9 cellular contexts compared by ENCODE assay signal in the genomic region with DNA sequence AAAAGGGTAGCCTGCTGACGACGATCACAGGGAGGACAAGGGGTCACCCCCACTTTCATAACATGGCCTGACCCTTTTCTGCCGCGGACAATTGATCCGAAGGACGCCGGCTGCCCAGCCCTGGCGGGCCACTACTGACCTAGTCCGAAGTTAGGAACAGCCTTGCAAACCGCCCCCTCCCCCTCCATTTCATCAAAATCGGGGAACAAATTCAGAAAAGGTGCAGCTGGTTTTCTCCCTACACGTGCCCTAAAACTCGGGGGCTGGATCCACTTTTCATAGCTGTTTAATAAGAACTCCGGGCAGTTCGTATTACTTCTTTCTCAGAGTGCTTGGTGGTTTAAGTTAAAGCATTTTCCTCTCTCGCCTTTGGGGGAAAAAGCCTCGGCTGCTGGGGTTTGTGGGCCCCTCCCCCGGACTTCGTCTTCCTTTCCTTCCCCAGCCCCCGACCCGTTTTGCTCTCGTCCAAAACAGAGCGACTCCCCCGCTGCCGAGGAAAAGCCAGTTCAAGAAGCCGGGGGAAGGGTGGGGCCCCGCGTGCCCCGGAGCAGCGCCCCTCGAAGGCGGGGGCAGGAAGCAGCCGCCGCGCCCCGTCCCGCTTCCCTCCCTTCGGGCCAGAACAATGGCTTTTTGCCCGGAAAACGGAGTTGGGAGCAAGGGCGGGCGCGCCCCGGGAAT. TPM values are rescaled to one million over a fixed set of nuclear protein-coding genes. Genes with fewer than 3 reads are reported as not detected.
DNase-seq lines count a peak whose midpoint lies in the region; ATAC-seq lines count a peak whose summit lies in the region.
"Had no signal": no experiment of that assay in that cellular context is flagged by ENCODE, and none has a peak within 500 bp of the region (broad histone marks: within the 10 kb centered on the region; RNA-seq: fewer than 3 reads in every experiment).

No MANE protein-coding gene starts in this region.

- peak; percentile 20 for ATAC-seq in GM21447 (IDR thresholded peaks at IDR 0.05; ENCODE audit: unreplicated experiment)

- in situ Hi-C loops in Caki2 (cut with HindIII; ENCODE audit: low pct_unique_long_range_greater_than_20kb, low sequenced_read_pairs): no loop called here

- peak; percentile 50 for DNase-seq in Caki2 (ENCODE audit: low read depth)
- DNase-seq in NCI-H1092 treated with DMSO at 0.1 percent for 48 hours (lab: John Stamatoyannopoulos, UW): peak; percentile 63
- DNase-seq in activated T-cell treated with anti-CD3 and anti-CD28 coated beads, Interleukin-2, amount 50 U/mL, for 48 hours: peak; percentile 50 to 56
- DNase-seq in glomerular visceral epithelial cell (ENCODE audit: extremely low spot score): peak; percentile 51
- DNase-seq in occipital lobe (lab: John Stamatoyannopoulos, UW): peak; percentile 51
- no peak for DNase-seq in cerebellar nuclear complex (lab: John Stamatoyannopoulos, UW)
- no peak for DNase-seq in NCI-H510A treated with DMSO at 0.1 percent for 48 hours (lab: John Stamatoyannopoulos, UW)

RNA-seq across cellular contexts. Expression of gene CBX2, which starts 0.6 kb away (rescaled TPM):
- 14.7 and 18.7 TPM in 2 replicates for total RNA-seq in Caki2 (2014; rRNA removed; shearing (Covaris generic); ENCODE audit: low replicate concordance)
- 5.6 TPM for total RNA-seq in occipital lobe

RNA-seq across cellular contexts. Expression of gene CBX8, which starts 19.6 kb away (rescaled TPM):
- 19.8 and 22.8 TPM in 2 replicates for total RNA-seq in Caki2 (2014; rRNA removed; shearing (Covaris generic); ENCODE audit: low replicate concordance)
- total RNA-seq in occipital lobe: 8.4 TPM

RNA-seq across cellular contexts. Expression of gene ENPP7, which starts 46.6 kb away (rescaled TPM):
- not detected in 2 replicates for total RNA-seq in Caki2 (2014; rRNA removed; shearing (Covaris generic); ENCODE audit: low replicate concordance)
- total RNA-seq in occipital lobe: not detected
- total RNA-seq: temporal lobe had no signal

Comparison
In these comparisons a context has a peak if more than half of its experiments do, and no peak if none do; other contexts are left out.
1. DNase-seq: peak in Caki2 (single experiment), NCI-H1092 treated with DMSO at 0.1 percent for 48 hours (single experiment), activated T-cell treated with anti-CD3 and anti-CD28 coated beads, Interleukin-2, amount 50 U/mL, for 48 hours (2 of 2), glomerular visceral epithelial cell (single experiment) and occipital lobe (single experiment); none in cerebellar nuclear complex (0 of 2) and NCI-H510A treated with DMSO at 0.1 percent for 48 hours (single experiment).